In the genomic region with DNA sequence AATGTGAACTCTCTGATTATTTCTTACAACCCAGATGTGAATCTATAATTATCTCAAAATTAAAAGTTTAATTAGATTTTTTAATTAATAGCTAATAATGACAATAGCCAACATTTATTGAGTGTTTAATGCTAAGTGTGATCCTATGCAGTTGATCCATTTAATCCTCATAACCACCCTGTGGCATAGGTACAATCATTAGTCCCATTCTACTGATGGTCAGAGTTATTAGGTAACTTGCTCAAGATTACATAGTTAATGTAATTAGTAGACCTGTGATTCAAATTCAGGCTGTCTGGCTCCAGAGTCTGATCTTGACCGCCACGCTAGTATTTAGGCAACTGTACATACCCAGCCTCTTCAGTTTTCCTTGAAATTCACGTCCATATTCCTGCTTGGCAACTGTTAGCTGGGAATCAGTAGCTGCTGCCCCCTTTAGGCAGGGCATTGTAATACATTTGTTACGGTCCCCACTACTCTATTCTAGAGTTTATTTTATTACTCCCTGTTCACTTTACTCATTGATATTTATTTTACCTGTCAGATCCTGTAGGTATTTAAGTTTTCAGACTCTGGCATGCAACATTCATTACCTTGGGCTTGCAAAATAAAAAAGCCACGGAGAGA, we compare ENCODE assay signal across 9 cellular contexts. TPM values are rescaled to one million over a fixed set of nuclear protein-coding genes. Genes with fewer than 3 reads are reported as not detected.
DNase-seq lines count a peak whose midpoint lies in the region; ATAC-seq and TF ChIP-seq lines count a peak whose summit lies in the region.
"Had no signal": no experiment of that assay in that cellular context is flagged by ENCODE, and none has a peak within 500 bp of the region (broad histone marks: within the 10 kb centered on the region; RNA-seq: fewer than 3 reads in every experiment).

No MANE protein-coding gene starts in this region.

- intact Hi-C loops in prostate gland (cut with DNase I) (no loop called here), ovary (cut with DNase I) (no loop called here)

- no peak overlapping the region for H3K4me3 ChIP-seq in prostate gland
- H3K4me3 ChIP-seq in ovary, result no peak overlapping the region

- H3K36me3 Mint-ChIP-seq in osteocyte (ENCODE audit: unreplicated experiment), result no peaks in the 10 kb centered on the region
- H3K36me3 Mint-ChIP-seq: CD4-positive, CD25-positive, alpha-beta regulatory T cell had no signal

- 37% methylated on average over 5 of the region's 5 CpGs for WGBS in prostate gland
- WGBS in ovary, 3 donors, result 56 to 67% (median 61%) methylated on average over 5 of the region's 5 CpGs

- TF ChIP-seq POLR2A in prostate gland (IDR thresholded peaks at IDR 0.05) (no peak), ovary (IDR thresholded peaks at IDR 0.05) (no peak)

- peaks cover 37% of the 10 kb centered on the region for H3K27me3 Mint-ChIP-seq in osteocyte (ENCODE audit: unreplicated experiment)

- no peaks in the 10 kb centered on the region for H3K4me1 Mint-ChIP-seq in osteocyte (ENCODE audit: unreplicated experiment)

- H3K9me3 ChIP-seq in prostate gland (no peaks in the 10 kb centered on the region), ovary (no peaks in the 10 kb centered on the region)

- H3K9me3 Mint-ChIP-seq in osteocyte (ENCODE audit: unreplicated experiment), result no peaks in the 10 kb centered on the region

- H3K27ac Mint-ChIP-seq in osteocyte (ENCODE audit: unreplicated experiment), result no peak overlapping the region

- H3K27me3 ChIP-seq in prostate gland (replicated peaks; ENCODE audit: insufficient read depth) (no peaks in the 10 kb centered on the region), ovary (no peaks in the 10 kb centered on the region)

- TF ChIP-seq CTCF in osteocyte (IDR thresholded peaks at IDR 0.05), result peak; percentile 50
- peak in 1 of 4 experiments; percentile 26 for TF ChIP-seq CTCF in prostate gland (IDR thresholded peaks at IDR 0.05)
- no peak for TF ChIP-seq CTCF in ovary (IDR thresholded peaks at IDR 0.05)

- peak; percentile 1 for DNase-seq in NCI-H2227 (lab: John Stamatoyannopoulos, UW; ENCODE audit: unreplicated experiment)
- DNase-seq in NCI-H2227 treated with DMSO at 0.1 percent for 48 hours (lab: John Stamatoyannopoulos, UW), result no peak
- peak; percentile 64 for DNase-seq in KBM-7
- DNase-seq in T47D (ENCODE audit: low read depth in 1 of 2, low spot score in 1 of 2), result peak; percentile 44 to 59
- DNase-seq in osteocyte (ENCODE audit: extremely low spot score, unreplicated experiment), result no peak
- no peak for DNase-seq in prostate gland (ENCODE audit: low spot score)
- no peak for DNase-seq in ovary

- ATAC-seq in GM18517 (IDR thresholded peaks at IDR 0.05; ENCODE audit: unreplicated experiment), result no peak

- H3K4me1 ChIP-seq in prostate gland (replicated peaks) (no peaks in the 10 kb centered on the region), ovary (ENCODE audit: insufficient read depth) (no peaks in the 10 kb centered on the region)

- no peak for TF ChIP-seq EP300 in ovary (IDR thresholded peaks at IDR 0.05)

- H3K36me3 ChIP-seq in prostate gland, result no peaks in the 10 kb centered on the region
- H3K36me3 ChIP-seq in ovary, result no peaks in the 10 kb centered on the region

- in situ Hi-C loops in KBM-7 (cut with MboI; ENCODE audit: low pct_unique_long_range_greater_than_20kb, low sequenced_read_pairs), result no loop called here
- in situ Hi-C loops in T47D (cut with HindIII; ENCODE audit: low pct_unique_long_range_greater_than_20kb, low sequenced_read_pairs), result no loop called here

- H3K27ac ChIP-seq in prostate gland (no peak overlapping the region), ovary (no peak overlapping the region)

- H3K4me3 Mint-ChIP-seq in osteocyte (ENCODE audit: unreplicated experiment), result no peak overlapping the region
- H3K4me3 Mint-ChIP-seq: CD4-positive, CD25-positive, alpha-beta regulatory T cell had no signal

RNA-seq across cellular contexts. Expression of a gene that starts 20.6 kb away (rescaled TPM):
- total RNA-seq in osteocyte (0.13 TPM in 1 of 2 replicates, not detected in the other), prostate gland (1 to 10 TPM in 1 of 2 donors, under 1 TPM in 1; 0.96 to 6.4 TPM), ovary (1 to 10 TPM in 4 of 7 donors, under 1 TPM in 3; 0.43 to 4.0 (median 1.4) TPM)
- polyA plus RNA-seq in ovary, result 1 to 10 TPM in 1 of 2 donors, under 1 TPM in 1; 0.67 to 1.5 TPM

RNA-seq across cellular contexts. Expression of a gene that starts 51.1 kb away (rescaled TPM):
- total RNA-seq in osteocyte (70.1 and 82.7 TPM in 2 replicates), prostate gland (100 to 1,000 TPM in 1 of 2 donors, 10 to 100 TPM in 1; 95.1 to 119 TPM), ovary (100 to 1,000 TPM in 1 of 7 donors, 10 to 100 TPM in 6; 38.4 to 127 (median 81.7) TPM)
- 100 to 1,000 TPM in 1 of 2 donors, 10 to 100 TPM in 1; 38.2 to 133 TPM for polyA plus RNA-seq in ovary

Comparison
In these comparisons a context has a peak if more than half of its experiments do, and no peak if none do; other contexts are left out.
1. DNase-seq: peak in NCI-H2227 (single experiment), KBM-7 (single experiment) and T47D (2 of 2); none in NCI-H2227 treated with DMSO at 0.1 percent for 48 hours (single experiment), osteocyte (single experiment), prostate gland (single experiment) and ovary (0 of 5).